Comparison of ENCODE assay signal across 15 cellular contexts in genomic region chr13:40230833-40231266, GRCh38.
A peak's percentile ranks its signal among the peaks of the same experiment; 100 is the strongest.
DNase-seq lines count a peak whose midpoint lies in the region; ATAC-seq and TF ChIP-seq lines count a peak whose summit lies in the region.
"Had no signal": no experiment of that assay in that cellular context is flagged by ENCODE, and none has a peak within 500 bp of the region (broad histone marks: within the 10 kb centered on the region; RNA-seq: fewer than 3 reads in every experiment).

No MANE protein-coding gene starts in this region.

- WGBS in gastroesophageal sphincter (ENCODE audit: low coverage in 1 of 2), 2 donors = 42 to 59% methylated on average over 3 of the region's 3 CpGs
- 16% methylated on average over 3 of the region's 3 CpGs for WGBS in smooth muscle cell (ENCODE audit: low lambda C conversion rate)

- H3K27ac ChIP-seq in gastroesophageal sphincter = peak overlapping the region; percentile 12 to 83 (median 34)
- H3K27ac ChIP-seq in smooth muscle cell (ENCODE audit: low read depth) = peak overlapping the region; percentile 83
- H3K27ac ChIP-seq: dorsolateral prefrontal cortex, VCaP had no signal

- H3K27me3 ChIP-seq in gastroesophageal sphincter (no peaks in the 10 kb centered on the region), smooth muscle cell (ENCODE audit: low read depth) (no peaks in the 10 kb centered on the region)
- H3K27me3 ChIP-seq: dorsolateral prefrontal cortex had no signal

- H3K4me3 ChIP-seq in gastroesophageal sphincter (no peak overlapping the region), smooth muscle cell (no peak overlapping the region)
- H3K4me3 ChIP-seq: dorsolateral prefrontal cortex had no signal

- H2AFZ ChIP-seq in smooth muscle cell (ENCODE audit: low read depth) = no peak overlapping the region

- H3K27ac Mint-ChIP-seq in T-helper 17 cell = no peak overlapping the region

- TF ChIP-seq CTCF in gastroesophageal sphincter (IDR thresholded peaks at IDR 0.05) (no peak), smooth muscle cell (IDR thresholded peaks at IDR 0.05; ENCODE audit: borderline replicate concordance, insufficient read depth, poor library complexity, severe bottlenecking) (no peak)

- ATAC-seq in T-helper 17 cell = peak; percentile 25
- no peak for ATAC-seq in gastroesophageal sphincter
- ATAC-seq in HG03095 (IDR thresholded peaks at IDR 0.05; ENCODE audit: unreplicated experiment) = no peak
- no peak for ATAC-seq in GM21423 (IDR thresholded peaks at IDR 0.05; ENCODE audit: unreplicated experiment)
- ATAC-seq in GM21723 (IDR thresholded peaks at IDR 0.05; ENCODE audit: unreplicated experiment) = no peak

- no peak for TF ChIP-seq EP300 in gastroesophageal sphincter (IDR thresholded peaks at IDR 0.05)

- H3K36me3 ChIP-seq in gastroesophageal sphincter (no peaks in the 10 kb centered on the region), smooth muscle cell (ENCODE audit: low read depth) (no peaks in the 10 kb centered on the region)

- no peaks in the 10 kb centered on the region for H3K27me3 Mint-ChIP-seq in T-helper 17 cell

- peaks cover 16% of the 10 kb centered on the region for H3K4me1 Mint-ChIP-seq in T-helper 17 cell

- H3K79me2 ChIP-seq in smooth muscle cell (ENCODE audit: low read depth) = no peaks in the 10 kb centered on the region

- H3K9ac ChIP-seq in smooth muscle cell (ENCODE audit: low read depth) = no peak overlapping the region

- no peak for TF ChIP-seq POLR2A in gastroesophageal sphincter (IDR thresholded peaks at IDR 0.05)

- peak overlapping the region; percentile 46 for H3K4me2 ChIP-seq in smooth muscle cell

- DNase-seq in NOMO-1 treated with DMSO at 0.1 percent for 48 hours (lab: John Stamatoyannopoulos, UW; ENCODE audit: unreplicated experiment) (peak; percentile 15), NOMO-1 (lab: John Stamatoyannopoulos, UW; ENCODE audit: unreplicated experiment in 2 of 2) (no peak), T-helper 17 cell (no peak), smooth muscle cell (lab: John Stamatoyannopoulos, UW; ENCODE audit: unreplicated experiment) (no peak)
- DNase-seq: 8988T; activated effector memory CD4-positive, alpha-beta T cell treated with anti-CD3 and anti-CD28 coated beads, Interleukin-2, amount 50 U/mL, for 16 hours; DMS79 treated with DMSO at 0.1 percent for 48 hours; dorsolateral prefrontal cortex; NCI-H2081; small intestine had no signal

- H3K36me3 Mint-ChIP-seq in T-helper 17 cell (ENCODE audit: low read depth) = peaks cover 2% of the 10 kb centered on the region

- H3K4me1 ChIP-seq in gastroesophageal sphincter = peaks cover 0 to 18% (median 0%) of the 10 kb centered on the region in 3 donors
- H3K4me1 ChIP-seq in smooth muscle cell (ENCODE audit: low read depth) = peaks cover 30% of the 10 kb centered on the region

- no peaks in the 10 kb centered on the region for H3F3A ChIP-seq in smooth muscle cell (ENCODE audit: low read depth)

- no peaks in the 10 kb centered on the region for H4K20me1 ChIP-seq in smooth muscle cell (ENCODE audit: low read depth)

- H3K9me3 ChIP-seq in T-helper 17 cell (ENCODE audit: control insufficient read depth, low read length, poor library complexity, severe bottlenecking) (no peaks in the 10 kb centered on the region), gastroesophageal sphincter (no peaks in the 10 kb centered on the region), smooth muscle cell (replicated peaks; ENCODE audit: low read depth) (no peaks in the 10 kb centered on the region)

- H3K4me3 Mint-ChIP-seq in T-helper 17 cell = no peak overlapping the region
